In the genomic region with DNA sequence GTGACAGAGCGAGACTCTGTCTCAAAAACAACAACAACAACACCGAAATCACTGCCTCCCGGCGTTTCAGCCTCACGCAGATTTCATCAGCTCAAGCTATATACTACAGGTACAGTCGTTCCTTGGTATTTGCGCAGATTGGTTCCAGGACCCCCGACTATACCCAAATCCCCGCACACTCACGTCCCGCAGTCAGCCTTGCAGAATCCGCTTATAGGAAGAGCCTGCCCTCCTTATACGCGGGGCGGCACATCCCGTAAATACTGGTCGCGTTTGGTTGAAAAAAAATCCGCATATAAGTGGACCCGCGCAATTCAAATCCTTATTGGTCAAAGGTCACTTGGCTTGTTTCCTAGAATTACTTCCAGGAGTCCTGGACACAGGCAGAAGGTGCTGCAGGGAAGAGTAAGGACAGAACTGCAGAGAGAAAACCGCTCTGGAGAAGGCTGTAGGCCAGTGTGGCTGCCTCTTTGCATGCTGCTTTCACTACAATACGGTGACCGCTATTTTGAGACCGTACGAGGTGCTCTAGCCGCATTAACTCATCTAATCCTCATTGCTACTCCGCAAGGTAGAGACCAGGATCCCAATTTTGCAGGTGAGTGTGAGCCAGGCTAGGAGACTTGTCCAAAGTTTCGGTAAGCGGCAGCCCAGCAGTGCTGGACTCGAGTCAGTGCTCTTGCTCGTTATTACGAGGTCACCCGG, we compare ENCODE assay signal across 6 cellular contexts. TPM values are rescaled to one million over a fixed set of nuclear protein-coding genes. Genes with fewer than 3 reads are reported as not detected.
DNase-seq lines count a peak whose midpoint lies in the region; ATAC-seq and TF ChIP-seq lines count a peak whose summit lies in the region.

No MANE protein-coding gene starts in this region.

- ATAC-seq in RWPE2 (ENCODE audit: low read depth) (peak; percentile 30), aorta (ENCODE audit: low FRiP score) (no peak), HG02884 (IDR thresholded peaks at IDR 0.05; ENCODE audit: unreplicated experiment) (no peak), HG02870 (IDR thresholded peaks at IDR 0.05; ENCODE audit: unreplicated experiment) (no peak)

- H3K9me3 ChIP-seq in RWPE2 (ENCODE audit: severe bottlenecking) = no peaks in the 10 kb centered on the region
- H3K9me3 ChIP-seq in iPS-15b (ENCODE audit: control insufficient read depth, insufficient read depth, low read length) = no peaks in the 10 kb centered on the region
- no peaks in the 10 kb centered on the region for H3K9me3 ChIP-seq in aorta (ENCODE audit: control insufficient read depth, low read length)

- WGBS in aorta, 2 donors = 18 to 20% methylated on average over 34 of the region's 34 CpGs

- H3K27me3 ChIP-seq in RWPE2 (ENCODE audit: insufficient read depth, poor library complexity, severe bottlenecking) = no peaks in the 10 kb centered on the region
- H3K27me3 ChIP-seq in iPS-15b (ENCODE audit: control insufficient read depth, insufficient read depth, low read length) = no peaks in the 10 kb centered on the region
- H3K27me3 ChIP-seq in aorta (ENCODE audit: control insufficient read depth in 1 of 2, insufficient read depth in 2 of 2, low read length in 1 of 2) = no peaks in the 10 kb centered on the region

- H3K27ac ChIP-seq in RWPE2 (ENCODE audit: poor library complexity, severe bottlenecking) (peak overlapping the region; percentile 25), aorta (ENCODE audit: low read depth in 1 of 2, low read length in 2 of 2) (peak overlapping the region in 1 of 2 donors; percentile 56)

- DNase-seq in GM12865 (ENCODE audit: low read depth) (peak; percentile 7), RWPE2 (ENCODE audit: low spot score) (no peak), aorta (no peak)

- no peak for TF ChIP-seq CTCF in GM12865 (IDR thresholded peaks at IDR 0.05; ENCODE audit: insufficient read depth, low read depth, low read length, missing control alignments)
- no peak for TF ChIP-seq CTCF in RWPE2 (IDR thresholded peaks at IDR 0.05; ENCODE audit: poor library complexity, severe bottlenecking)

- peak overlapping the region; percentile 93 for H3K9ac ChIP-seq in iPS-15b (ENCODE audit: low read depth, low read length)

- H3K4me1 ChIP-seq in RWPE2 (ENCODE audit: insufficient read depth, poor library complexity, severe bottlenecking) (peaks cover 4% of the 10 kb centered on the region), iPS-15b (ENCODE audit: control insufficient read depth, insufficient read depth, low read length) (peaks cover 17% of the 10 kb centered on the region), aorta (ENCODE audit: control insufficient read depth in 1 of 2, insufficient read depth in 2 of 2, low read length in 2 of 2) (peaks cover 0 to 2% of the 10 kb centered on the region in 2 donors)

- H3K4me3 ChIP-seq in GM12865 (ENCODE audit: low read depth, low read length) (peak overlapping the region; percentile 82), RWPE2 (ENCODE audit: severe bottlenecking) (peak overlapping the region; percentile 72), iPS-15b (ENCODE audit: low read depth, low read length) (peak overlapping the region; percentile 99), aorta (ENCODE audit: low read length in 2 of 2) (peak overlapping the region; percentile 82 to 95)

- peaks cover 45% of the 10 kb centered on the region for H3K36me3 ChIP-seq in RWPE2 (ENCODE audit: low read depth)
- H3K36me3 ChIP-seq in iPS-15b (ENCODE audit: control insufficient read depth, insufficient read depth, low read length) = peaks cover 33% of the 10 kb centered on the region
- H3K36me3 ChIP-seq in aorta (ENCODE audit: control insufficient read depth in 1 of 2, insufficient read depth in 2 of 2, low read length in 1 of 2) = peaks cover 0 to 2% of the 10 kb centered on the region in 2 donors

- intact Hi-C loops in aorta (cut with DNase I) = loop anchor here in 1 of 2 donors (2.0 to 5.0 kb wide), 2 partner anchors 38 to 45 kb away; a partner anchor contains a TSS

RNA-seq across cellular contexts. Expression of a gene that starts 0.7 kb away (rescaled TPM):
- total RNA-seq in aorta = 10 to 100 TPM; 46.1 to 48.7 TPM
- 100 to 1,000 TPM; 134 to 180 TPM for polyA plus RNA-seq in aorta

RNA-seq across cellular contexts. Expression of a gene that starts 37.9 kb away (rescaled TPM):
- 10 to 100 TPM; 43.8 to 55.4 TPM for total RNA-seq in aorta
- polyA plus RNA-seq in aorta = 10 to 100 TPM; 12.3 to 12.8 TPM

RNA-seq across cellular contexts. Expression of a gene that starts 38.2 kb away (rescaled TPM):
- 10 to 100 TPM; 10.8 to 14.9 TPM for total RNA-seq in aorta
- polyA plus RNA-seq in aorta = 1 to 10 TPM; 4.8 to 6.3 TPM

RNA-seq across cellular contexts. Expression of a gene that starts 45.7 kb away (rescaled TPM):
- total RNA-seq in aorta = 1 to 10 TPM; 7.7 to 9.5 TPM
- polyA plus RNA-seq in aorta = 10 to 100 TPM in 1 of 2 donors, 1 to 10 TPM in 1; 3.5 to 10.9 TPM

RNA-seq across cellular contexts. Expression of a gene that starts 45.9 kb away (rescaled TPM):
- total RNA-seq in aorta = 10 to 100 TPM; 40.1 to 44.7 TPM
- polyA plus RNA-seq in aorta = 10 to 100 TPM in 1 of 2 donors, 1 to 10 TPM in 1; 9.0 to 18.1 TPM
